ENCODE assay signal across 2 cellular contexts in the genomic region with DNA sequence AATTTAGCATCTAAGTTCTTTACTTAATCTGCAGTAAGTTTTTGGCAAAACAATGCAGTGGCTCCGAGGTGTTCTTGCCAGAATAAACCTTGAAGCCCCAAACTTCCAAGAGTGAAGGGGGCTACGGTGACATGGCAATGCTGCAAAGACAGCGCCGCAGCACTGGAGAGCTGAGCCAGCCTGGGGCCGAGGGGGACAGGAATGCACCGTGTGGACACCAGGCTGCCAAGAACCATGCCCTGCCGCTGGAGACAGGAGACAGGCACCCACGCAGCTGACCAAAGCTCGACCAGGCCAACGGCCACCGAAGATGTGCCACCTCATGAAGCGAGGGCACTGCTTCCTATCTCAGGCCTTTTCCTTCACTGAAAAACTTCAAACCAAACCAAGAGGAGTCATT.
TF ChIP-seq lines count a peak whose summit lies in the region.

No MANE protein-coding gene starts in this region.

TF ChIP-seq in liver, 16 proteins besides CTCF, POLR2A, EP300 and RAD21:
- no peak for TF ChIP-seq NR2F2 (IDR thresholded peaks at IDR 0.05)
- no peak for TF ChIP-seq FOXA2 (IDR thresholded peaks at IDR 0.05)
- no peak for TF ChIP-seq EGR1 (IDR thresholded peaks at IDR 0.05; ENCODE audit: low read depth in 2 of 2)
- TF ChIP-seq FOXA1 (IDR thresholded peaks at IDR 0.05), result no peak
- TF ChIP-seq ZBTB33 (IDR thresholded peaks at IDR 0.05), result no peak

TF ChIP-seq in HepG2, 621 proteins besides CTCF, POLR2A, EP300 and RAD21:
- no peak for TF ChIP-seq SP2 (CRISPR knock-in tag; IDR thresholded peaks at IDR 0.05)
- TF ChIP-seq, protein P1, sequence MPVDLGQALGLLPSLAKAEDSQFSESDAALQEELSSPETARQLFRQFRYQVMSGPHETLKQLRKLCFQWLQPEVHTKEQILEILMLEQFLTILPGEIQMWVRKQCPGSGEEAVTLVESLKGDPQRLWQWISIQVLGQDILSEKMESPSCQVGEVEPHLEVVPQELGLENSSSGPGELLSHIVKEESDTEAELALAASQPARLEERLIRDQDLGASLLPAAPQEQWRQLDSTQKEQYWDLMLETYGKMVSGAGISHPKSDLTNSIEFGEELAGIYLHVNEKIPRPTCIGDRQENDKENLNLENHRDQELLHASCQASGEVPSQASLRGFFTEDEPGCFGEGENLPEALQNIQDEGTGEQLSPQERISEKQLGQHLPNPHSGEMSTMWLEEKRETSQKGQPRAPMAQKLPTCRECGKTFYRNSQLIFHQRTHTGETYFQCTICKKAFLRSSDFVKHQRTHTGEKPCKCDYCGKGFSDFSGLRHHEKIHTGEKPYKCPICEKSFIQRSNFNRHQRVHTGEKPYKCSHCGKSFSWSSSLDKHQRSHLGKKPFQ (CRISPR knock-in tag; IDR thresholded peaks at IDR 0.05; ENCODE audit: insufficient replicate concordance), result no peak
- TF ChIP-seq ATAD3A (CRISPR knock-in tag; IDR thresholded peaks at IDR 0.05), result no peak
- TF ChIP-seq ZNF749 (CRISPR knock-in tag; IDR thresholded peaks at IDR 0.05; ENCODE audit: borderline replicate concordance), result no peak
- no peak for TF ChIP-seq ARID3A (IDR thresholded peaks at IDR 0.05; ENCODE audit: low read depth, low read length)
- TF ChIP-seq ZNF431 (CRISPR knock-in tag; IDR thresholded peaks at IDR 0.05; ENCODE audit: borderline replicate concordance, low read depth), result no peak
- no peak for TF ChIP-seq CSRNP1 (CRISPR knock-in tag; IDR thresholded peaks at IDR 0.05)
- no peak for TF ChIP-seq JUN (CRISPR knock-in tag; IDR thresholded peaks at IDR 0.05)
- TF ChIP-seq ZNF367 (CRISPR knock-in tag; IDR thresholded peaks at IDR 0.05; ENCODE audit: borderline replicate concordance), result no peak
- no peak for TF ChIP-seq KLF15 (CRISPR knock-in tag; IDR thresholded peaks at IDR 0.05; ENCODE audit: borderline replicate concordance)
- TF ChIP-seq ZNF253 (CRISPR knock-in tag; IDR thresholded peaks at IDR 0.05; ENCODE audit: borderline replicate concordance), result no peak
- TF ChIP-seq ZIK1 (CRISPR knock-in tag; IDR thresholded peaks at IDR 0.05; ENCODE audit: borderline replicate concordance, low read depth), result no peak
